In the genomic region with DNA sequence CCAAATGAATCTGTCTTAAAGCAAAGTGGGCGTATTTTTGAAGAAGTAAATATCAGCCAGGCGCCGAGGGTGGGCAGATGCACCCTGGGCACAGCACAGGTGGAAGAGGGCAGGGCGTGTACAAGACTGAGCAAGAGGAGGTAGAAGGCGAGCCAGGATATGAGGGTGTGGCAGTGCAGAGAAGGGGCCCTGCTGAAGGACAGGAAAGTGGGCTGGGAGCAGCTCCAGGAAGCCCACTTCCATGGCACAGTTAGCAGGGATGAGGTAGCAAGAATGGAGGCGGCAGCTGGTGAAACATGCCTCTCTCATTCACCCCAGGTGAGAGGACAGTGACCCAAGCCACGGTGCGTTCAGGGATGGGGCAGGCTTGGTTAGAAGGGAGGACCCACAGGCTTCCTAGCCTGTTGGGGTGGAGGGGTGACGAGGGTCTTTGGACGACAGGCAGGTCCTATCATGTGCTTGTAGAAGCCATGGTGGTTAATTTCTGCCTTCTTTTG, we compare ENCODE assay signal across 9 cellular contexts.
A peak's percentile ranks its signal among the peaks of the same experiment; 100 is the strongest.
DNase-seq lines count a peak whose midpoint lies in the region; ATAC-seq, FAIRE-seq and TF ChIP-seq lines count a peak whose summit lies in the region.
"Had no signal": no experiment of that assay in that cellular context is flagged by ENCODE, and none has a peak within 500 bp of the region (broad histone marks: within the 10 kb centered on the region; RNA-seq: fewer than 3 reads in every experiment).

No MANE protein-coding gene starts in this region.

- ATAC-seq in GM21515 (IDR thresholded peaks at IDR 0.05; ENCODE audit: unreplicated experiment): peak; percentile 15
- ATAC-seq in central memory CD8-positive, alpha-beta T cell (replicated peaks; ENCODE audit: extremely low read depth, poor library complexity, severe bottlenecking): no peak
- peak; percentile 11 for ATAC-seq in sciatic nerve

- H3K9me3 Mint-ChIP-seq in IgD-negative memory B cell: no peaks in the 10 kb centered on the region
- H3K9me3 Mint-ChIP-seq in central memory CD8-positive, alpha-beta T cell: no peaks in the 10 kb centered on the region

- peaks cover 8% of the 10 kb centered on the region for H3K36me3 Mint-ChIP-seq in IgD-negative memory B cell
- peaks cover 2% of the 10 kb centered on the region for H3K36me3 Mint-ChIP-seq in central memory CD8-positive, alpha-beta T cell (ENCODE audit: insufficient read depth)

- H3K27ac Mint-ChIP-seq in IgD-negative memory B cell: peak overlapping the region; percentile 54 to 93 (median 75)
- peak overlapping the region; percentile 74 for H3K27ac Mint-ChIP-seq in central memory CD8-positive, alpha-beta T cell (ENCODE audit: low read depth)

- no peak for DNase-seq in central memory CD8-positive, alpha-beta T cell (ENCODE audit: low spot score in 2 of 2)
- no peak for DNase-seq in sciatic nerve (ENCODE audit: low spot score)
- DNase-seq in HPDE6-E6E7 (ENCODE audit: extremely low spot score): no peak
- DNase-seq in GM12891 (ENCODE audit: insufficient read length, low spot score): no peak
- no peak for DNase-seq in NCI-H2196 treated with DMSO at 0.1 percent for 48 hours (lab: John Stamatoyannopoulos, UW; ENCODE audit: unreplicated experiment)
- DNase-seq in SW 1271 (lab: John Stamatoyannopoulos, UW): no peak
- DNase-seq: MG63 had no signal

- no peak for TF ChIP-seq POLR2A in GM12891 (IDR thresholded peaks at IDR 0.05; ENCODE audit: low read depth, low read length)

- no peak for FAIRE-seq in GM12891 (lab: Jason Lieb, UNC)

- no peaks in the 10 kb centered on the region for H3K27me3 Mint-ChIP-seq in IgD-negative memory B cell
- no peaks in the 10 kb centered on the region for H3K27me3 Mint-ChIP-seq in central memory CD8-positive, alpha-beta T cell

- H3K4me3 Mint-ChIP-seq in IgD-negative memory B cell: peak overlapping the region in 3 of 4 donors; percentile 12 to 90 (median 25)
- H3K4me3 Mint-ChIP-seq in central memory CD8-positive, alpha-beta T cell: peak overlapping the region; percentile 10

- peaks cover 24 to 26% (median 25%) of the 10 kb centered on the region in 3 donors for H3K4me1 Mint-ChIP-seq in IgD-negative memory B cell
- H3K4me1 Mint-ChIP-seq in central memory CD8-positive, alpha-beta T cell: peaks cover 25% of the 10 kb centered on the region

- intact Hi-C loops in sciatic nerve (cut with DNase I): no loop called here

TF ChIP-seq in GM12891, 5 proteins besides CTCF, POLR2A, EP300 and RAD21:
- TF ChIP-seq POLR2AphosphoS5 (IDR thresholded peaks at IDR 0.05; ENCODE audit: low read depth, low read length): no peak
- no peak for TF ChIP-seq TAF1 (IDR thresholded peaks at IDR 0.05; ENCODE audit: low read depth, low read length)
- TF ChIP-seq SPI1 (IDR thresholded peaks at IDR 0.05; ENCODE audit: low read depth, low read length): no peak
- TF ChIP-seq POU2F2 (IDR thresholded peaks at IDR 0.05; ENCODE audit: low read depth, low read length): no peak
- TF ChIP-seq PAX5 (IDR thresholded peaks at IDR 0.05; ENCODE audit: insufficient read depth, low read length, severe bottlenecking): no peak
